In genomic region chr4:75736862-75737261, GRCh38 we compare ENCODE assay signal across 25 cellular contexts. TPM values are rescaled to one million over a fixed set of nuclear protein-coding genes. Genes with fewer than 3 reads are reported as not detected.
DNase-seq lines count a peak whose midpoint lies in the region; ATAC-seq and TF ChIP-seq lines count a peak whose summit lies in the region.
"Had no signal": no experiment of that assay in that cellular context is flagged by ENCODE, and none has a peak within 500 bp of the region (broad histone marks: within the 10 kb centered on the region; RNA-seq: fewer than 3 reads in every experiment).

No MANE protein-coding gene starts in this region.

- H3K4me3 ChIP-seq in adipocyte (ENCODE audit: low read length) (no peak overlapping the region), gastroesophageal sphincter (no peak overlapping the region), right lobe of liver (no peak overlapping the region), prostate gland (no peak overlapping the region)
- H3K4me3 ChIP-seq: adrenal gland; BLaER1 treated with 17β-estradiol and CSF1 and Interleukin-3, amounts not matched to agents 10 nM and 100 nM; sigmoid colon; upper lobe of right lung had no signal

- TF ChIP-seq CTCF in gastroesophageal sphincter (IDR thresholded peaks at IDR 0.05) (no peak), right lobe of liver (IDR thresholded peaks at IDR 0.05) (no peak), prostate gland (IDR thresholded peaks at IDR 0.05) (no peak)

- TF ChIP-seq POLR2A in gastroesophageal sphincter (IDR thresholded peaks at IDR 0.05) (no peak), right lobe of liver (IDR thresholded peaks at IDR 0.05) (no peak), prostate gland (IDR thresholded peaks at IDR 0.05) (no peak)

- intact Hi-C loops in right lobe of liver (cut with DNase I) (no loop called here), prostate gland (cut with DNase I) (no loop called here)

- ATAC-seq in gastroesophageal sphincter (peak; percentile 73), right lobe of liver (peak; percentile 46 to 81 (median 68))
- ATAC-seq: activated CD8-positive, alpha-beta T cell treated with anti-CD3 and anti-CD28 coated beads for 36 hours; upper lobe of right lung had no signal

- WGBS in gastroesophageal sphincter (ENCODE audit: low coverage in 1 of 2), 2 donors, result 43 to 75% methylated on average over 1 to 2 of the region's 2 CpGs
- WGBS in right lobe of liver (ENCODE audit: insufficient coverage, low coverage, low lambda C conversion rate, missing lambda C conversion rate), result 24% methylated on average over 2 of the region's 2 CpGs
- 36% methylated on average over 2 of the region's 2 CpGs for WGBS in prostate gland

- no peak for TF ChIP-seq EP300 in gastroesophageal sphincter (IDR thresholded peaks at IDR 0.05)

- H3K27ac ChIP-seq in gastroesophageal sphincter (no peak overlapping the region), right lobe of liver (peak overlapping the region in 1 of 3 donors; percentile 29), prostate gland (no peak overlapping the region)
- H3K27ac ChIP-seq: adrenal gland; BLaER1 treated with 17β-estradiol and CSF1 and Interleukin-3, amounts not matched to agents 10 nM and 100 nM; RWPE1; sigmoid colon; upper lobe of right lung had no signal

- H3K9me3 ChIP-seq in adipocyte (ENCODE audit: control insufficient read depth, low read length) (no peaks in the 10 kb centered on the region), gastroesophageal sphincter (no peaks in the 10 kb centered on the region), right lobe of liver (no peaks in the 10 kb centered on the region), prostate gland (no peaks in the 10 kb centered on the region)
- H3K9me3 ChIP-seq: adrenal gland, sigmoid colon, upper lobe of right lung had no signal

- H3K4me1 ChIP-seq in adipocyte (ENCODE audit: control insufficient read depth, insufficient read depth, low read length), result peaks cover 10% of the 10 kb centered on the region
- peaks cover 0 to 20% (median 0%) of the 10 kb centered on the region in 3 donors for H3K4me1 ChIP-seq in gastroesophageal sphincter
- peaks cover 0 to 9% (median 0%) of the 10 kb centered on the region in 4 donors for H3K4me1 ChIP-seq in right lobe of liver
- H3K4me1 ChIP-seq in prostate gland (replicated peaks), result no peaks in the 10 kb centered on the region

- H3K27me3 ChIP-seq in adipocyte (replicated peaks; ENCODE audit: control insufficient read depth, insufficient read depth, low read length) (no peaks in the 10 kb centered on the region), gastroesophageal sphincter (no peaks in the 10 kb centered on the region), right lobe of liver (no peaks in the 10 kb centered on the region), prostate gland (replicated peaks; ENCODE audit: insufficient read depth) (no peaks in the 10 kb centered on the region)
- H3K27me3 ChIP-seq: adrenal gland; BLaER1 treated with 17β-estradiol and CSF1 and Interleukin-3, amounts not matched to agents 10 nM and 100 nM; sigmoid colon; upper lobe of right lung had no signal

- H3K36me3 ChIP-seq in adipocyte (ENCODE audit: control insufficient read depth, insufficient read depth, low read length, severe bottlenecking), result peaks cover 15% of the 10 kb centered on the region
- no peaks in the 10 kb centered on the region for H3K36me3 ChIP-seq in gastroesophageal sphincter
- no peaks in the 10 kb centered on the region for H3K36me3 ChIP-seq in right lobe of liver
- no peaks in the 10 kb centered on the region for H3K36me3 ChIP-seq in prostate gland
- H3K36me3 ChIP-seq: adrenal gland, sigmoid colon, upper lobe of right lung had no signal

- no peak overlapping the region for H3K9ac ChIP-seq in adipocyte (ENCODE audit: low read length)
- H3K9ac ChIP-seq: BLaER1 treated with 17β-estradiol and CSF1 and Interleukin-3, amounts not matched to agents 10 nM and 100 nM had no signal

- in situ Hi-C loops in ACHN (cut with HindIII; ENCODE audit: low pct_ligation_motif_present, low pct_unique_long_range_greater_than_20kb, low sequenced_read_pairs), result no loop called here

- DNase-seq in AG20443 (ENCODE audit: low spot score) (peak; percentile 28), adipocyte (ENCODE audit: low read depth) (peak; percentile 31), right lobe of liver (no peak), ACHN (no peak), CD1c-positive myeloid dendritic cell (ENCODE audit: extremely low spot score) (no peak), SW480 (ENCODE audit: low spot score) (no peak), prostate gland (ENCODE audit: low spot score) (no peak)
- DNase-seq: activated CD8-positive, alpha-beta T cell treated with anti-CD3 and anti-CD28 coated beads for 36 hours; activated gamma-delta T cell treated with Interleukin-2 at 50 U/mL for 16 hours; activated T-cell treated with anti-CD3 and anti-CD28 coated beads for 4 hours; foreskin melanocyte; GOT3; hypothalamus; islet precursor cell; MM.1S; NCI-H1694 treated with DMSO at 0.1 percent for 48 hours; NCI-H2171 treated with DMSO at 0.1 percent for 48 hours; NCI-H524 treated with DMSO at 0.1 percent for 48 hours; occipital lobe; sigmoid colon; upper lobe of right lung had no signal

RNA-seq across cellular contexts. Expression of gene USO1, which starts 12.5 kb away (rescaled TPM):
- total RNA-seq in gastroesophageal sphincter (100 to 1,000 TPM in 1 of 4 donors, 10 to 100 TPM in 3; 74.4 to 111 (median 87.9) TPM), right lobe of liver (10 to 100 TPM; 43.7 to 64.0 (median 49.4) TPM), prostate gland (10 to 100 TPM; 52.0 to 53.3 TPM)

Comparison
In these comparisons a context has a peak if more than half of its experiments do, and no peak if none do; other contexts are left out.
1. DNase-seq: peak in AG20443 (single experiment) and adipocyte (single experiment); none in right lobe of liver (0 of 3), ACHN (single experiment), CD1c-positive myeloid dendritic cell (single experiment), SW480 (single experiment) and prostate gland (single experiment).